ENCODE assay signal across 26 cellular contexts in genomic region chr6:155687645-155688044, GRCh38.
"Had no signal": no experiment of that assay in that cellular context is flagged by ENCODE, and none has a peak within 500 bp of the region (broad histone marks: within the 10 kb centered on the region; RNA-seq: fewer than 3 reads in every experiment).

No MANE protein-coding gene starts in this region.

- ATAC-seq: naive thymus-derived CD8-positive, alpha-beta T cell; natural killer cell treated with Interleukin-12 subunit alpha and Interleukin-12 subunit beta and Interleukin-15 and Interleukin-18, amount 100 ng/mL, for 72 hours; pancreas; right lobe of liver; stimulated activated memory B cell treated with anti-CD40 and anti-IgM and Interleukin-4, amounts not matched to agents 10 μg/mL and 1 μg/mL and 100 μg/mL, for 72 hours; stimulated activated naive CD8-positive, alpha-beta T cell treated with anti-CD3 and anti-CD28 coated beads, Interleukin-15, amount 100 ng/mL, for 72 hours; stimulated activated naive CD8-positive, alpha-beta T cell treated with anti-CD3 and anti-CD28 coated beads, Interleukin-15, Interleukin-2, amounts not matched to agents 100 U/mL and 50 U/mL, for 24 hours; upper lobe of right lung had no signal

- H3K9me3 ChIP-seq: neutrophil, pancreas, prostate gland, right lobe of liver, sigmoid colon, suprapubic skin, testis, tibial artery, transverse colon, upper lobe of right lung, uterus had no signal

- H3K36me3 ChIP-seq: neutrophil, pancreas, prostate gland, right lobe of liver, sigmoid colon, suprapubic skin, tibial artery, transverse colon, upper lobe of right lung, uterus had no signal

- H3K27me3 ChIP-seq: neutrophil, pancreas, right lobe of liver, sigmoid colon, suprapubic skin, testis, tibial artery, transverse colon, upper lobe of right lung, uterus had no signal

- DNase-seq: naive thymus-derived CD8-positive, alpha-beta T cell; nephron progenitor cell; nucleus accumbens; pancreas; right cardiac atrium; right lobe of liver; sigmoid colon; small intestine; stimulated activated CD4-positive, alpha-beta T cell treated with anti-CD3 and anti-CD28 coated beads, Interleukin-15, amount 100 ng/mL, for 24 hours; stimulated activated CD4-positive, alpha-beta T cell treated with anti-CD3 and anti-CD28 coated beads, Interleukin-2, amount 100 ng/mL, for 24 hours; stimulated activated CD4-positive, alpha-beta T cell treated with anti-CD3 and anti-CD28 coated beads, Interleukin-2, amount 100 ng/mL, for 48 hours; stimulated activated CD4-positive, alpha-beta T cell treated with anti-CD3 and anti-CD28 coated beads, Interleukin-4, amount 100 ng/mL, for 24 hours; stimulated activated naive CD4-positive, alpha-beta T cell; stimulated activated naive CD8-positive, alpha-beta T cell treated with anti-CD3 and anti-CD28 coated beads, Interleukin-15, amount 100 ng/mL, for 72 hours; stimulated activated naive CD8-positive, alpha-beta T cell treated with anti-CD3 and anti-CD28 coated beads, Interleukin-15, Interleukin-2, amounts not matched to agents 100 U/mL and 50 U/mL, for 24 hours; substantia nigra; testis; tibial artery; transverse colon; upper lobe of right lung; uterus had no signal

- H3K27ac ChIP-seq: neutrophil, pancreas, prostate gland, right lobe of liver, sigmoid colon, suprapubic skin, testis, tibial artery, transverse colon, upper lobe of right lung, uterus had no signal

- H3K4me1 ChIP-seq: pancreas, prostate gland, right lobe of liver, sigmoid colon, suprapubic skin, testis, transverse colon, upper lobe of right lung, uterus had no signal

- FAIRE-seq: small intestine had no signal

- H3K4me3 ChIP-seq: pancreas, prostate gland, right lobe of liver, sigmoid colon, suprapubic skin, testis, tibial artery, transverse colon, upper lobe of right lung, uterus had no signal
